In the genomic region with DNA sequence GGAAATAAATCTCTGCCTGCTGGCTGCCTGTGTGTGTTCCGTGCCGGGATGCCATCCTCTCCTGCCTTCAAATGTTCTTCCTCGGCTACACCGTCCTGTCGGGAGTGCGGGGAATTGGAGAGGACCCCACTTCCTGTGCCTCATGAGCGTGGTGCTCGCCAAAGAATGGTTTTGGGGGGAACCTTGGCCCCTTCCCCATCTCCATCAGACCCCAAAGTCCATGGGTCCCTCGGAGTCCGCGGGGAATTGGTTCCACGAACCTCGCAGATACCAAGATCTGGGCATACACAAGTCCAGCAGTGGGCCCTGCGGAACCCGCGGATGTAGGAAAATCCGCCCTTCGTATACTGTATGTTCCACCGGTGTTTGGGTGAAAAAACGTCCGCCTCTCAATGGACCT, we compare ENCODE assay signal across 15 cellular contexts. TPM values are rescaled to one million over a fixed set of nuclear protein-coding genes. Genes with fewer than 3 reads are reported as not detected.
DNase-seq lines count a peak whose midpoint lies in the region; ATAC-seq, FAIRE-seq and TF ChIP-seq lines count a peak whose summit lies in the region.
"Had no signal": no experiment of that assay in that cellular context is flagged by ENCODE, and none has a peak within 500 bp of the region (broad histone marks: within the 10 kb centered on the region; RNA-seq: fewer than 3 reads in every experiment).

No MANE protein-coding gene starts in this region.

- H3K9me3 Mint-ChIP-seq in activated naive CD8-positive, alpha-beta T cell (ENCODE audit: low read depth), result no peaks in the 10 kb centered on the region
- H3K9me3 Mint-ChIP-seq in activated naive CD8-positive, alpha-beta T cell treated with anti-CD3 and anti-CD28 coated beads, Interleukin-2, amount 50 U/mL, for 24 hours, result peaks cover 4% of the 10 kb centered on the region
- H3K9me3 Mint-ChIP-seq in immature natural killer cell, result peaks cover 0 to 2% (median 0%) of the 10 kb centered on the region in 6 donors
- H3K9me3 Mint-ChIP-seq in CD14-positive monocyte, result peaks cover 0 to 4% (median 0%) of the 10 kb centered on the region in 7 donors

- peak overlapping the region; percentile 46 for H3K4me3 Mint-ChIP-seq in activated naive CD8-positive, alpha-beta T cell
- no peak overlapping the region for H3K4me3 Mint-ChIP-seq in activated naive CD8-positive, alpha-beta T cell treated with anti-CD3 and anti-CD28 coated beads, Interleukin-2, amount 50 U/mL, for 24 hours
- H3K4me3 Mint-ChIP-seq in immature natural killer cell (peak overlapping the region in 3 of 5 donors; percentile 6 to 74 (median 64)), CD14-positive monocyte (no peak overlapping the region)

- H3K9ac ChIP-seq in SK-N-MC (ENCODE audit: insufficient read length), result no peak overlapping the region

- no peaks in the 10 kb centered on the region for H3K27me3 Mint-ChIP-seq in activated naive CD8-positive, alpha-beta T cell
- H3K27me3 Mint-ChIP-seq in activated naive CD8-positive, alpha-beta T cell treated with anti-CD3 and anti-CD28 coated beads, Interleukin-2, amount 50 U/mL, for 24 hours, result no peaks in the 10 kb centered on the region
- H3K27me3 Mint-ChIP-seq in immature natural killer cell (ENCODE audit: low read depth in 3 of 3), result peaks cover 9 to 16% (median 14%) of the 10 kb centered on the region in 3 donors
- no peaks in the 10 kb centered on the region for H3K27me3 Mint-ChIP-seq in CD14-positive monocyte (ENCODE audit: low read depth in 3 of 3)

- intact Hi-C loops in spleen (cut with DNase I; ENCODE audit: low total_unique reads), result no loop called here
- intact Hi-C loops in CD14-positive monocyte (cut with micrococcal nuclease), result loop anchor here in 1 of 2 donors (10.0 kb wide), 1 partner anchor 198 kb away; a partner anchor contains a TSS

- 92 to 97% (median 93%) methylated on average over 21 of the region's 21 CpGs for WGBS in spleen, 5 donors

- no peaks in the 10 kb centered on the region for H3K27me3 ChIP-seq in spleen (replicated peaks in 1 of 7)
- H3K27me3 ChIP-seq: foreskin keratinocyte had no signal

- H3K36me3 ChIP-seq in SK-N-MC (ENCODE audit: insufficient read depth, low read length) (no peaks in the 10 kb centered on the region), spleen (peaks cover 0 to 25% (median 5%) of the 10 kb centered on the region in 6 donors)

- TF ChIP-seq CTCF in spleen (IDR thresholded peaks at IDR 0.05 in 8 of 11, conservative IDR thresholded peaks at IDR 0.05 in 3 of 11) (no peak), CD14-positive monocyte (IDR thresholded peaks at IDR 0.05) (no peak)

- no peak for TF ChIP-seq POLR2A in spleen (IDR thresholded peaks at IDR 0.05)

- peaks cover 4% of the 10 kb centered on the region for H3K36me3 Mint-ChIP-seq in activated naive CD8-positive, alpha-beta T cell
- H3K36me3 Mint-ChIP-seq in activated naive CD8-positive, alpha-beta T cell treated with anti-CD3 and anti-CD28 coated beads, Interleukin-2, amount 50 U/mL, for 24 hours (ENCODE audit: low read depth), result peaks cover 12% of the 10 kb centered on the region
- peaks cover 0 to 4% (median 0%) of the 10 kb centered on the region in 3 donors for H3K36me3 Mint-ChIP-seq in immature natural killer cell
- H3K36me3 Mint-ChIP-seq in CD14-positive monocyte, result peaks cover 9 to 21% of the 10 kb centered on the region in 2 donors

- H3K27ac ChIP-seq in SK-N-MC (peak overlapping the region; percentile 98; the same call in 1 of the 2 replicates), spleen (peak overlapping the region in 2 of 8 donors; percentile 97 to 98)
- H3K27ac ChIP-seq: foreskin keratinocyte had no signal

- peaks cover 15 to 82% (median 61%) of the 10 kb centered on the region in 6 donors for H3K4me1 ChIP-seq in spleen

- no peak for FAIRE-seq in GM19239 (lab: Jason Lieb, UNC)
- FAIRE-seq: endometrium had no signal

- H3K4me3 ChIP-seq in SK-N-MC (no peak overlapping the region), spleen (no peak overlapping the region)
- H3K4me3 ChIP-seq: lung had no signal

- peaks cover 46% of the 10 kb centered on the region for H3K4me1 Mint-ChIP-seq in activated naive CD8-positive, alpha-beta T cell (ENCODE audit: low read depth)
- H3K4me1 Mint-ChIP-seq in activated naive CD8-positive, alpha-beta T cell treated with anti-CD3 and anti-CD28 coated beads, Interleukin-2, amount 50 U/mL, for 24 hours, result peaks cover 53% of the 10 kb centered on the region
- peaks cover 53 to 62% of the 10 kb centered on the region in 2 donors for H3K4me1 Mint-ChIP-seq in immature natural killer cell
- H3K4me1 Mint-ChIP-seq in CD14-positive monocyte, result peaks cover 54% of the 10 kb centered on the region

- DNase-seq in activated naive CD8-positive, alpha-beta T cell treated with anti-CD3 and anti-CD28 coated beads, Interleukin-2, amount 50 U/mL, for 24 hours, result no peak
- DNase-seq in SK-N-MC (ENCODE audit: low read depth, low spot score), result no peak
- no peak for DNase-seq in immature natural killer cell
- peak; percentile 77 for DNase-seq in spleen
- no peak for DNase-seq in CD14-positive monocyte (ENCODE audit: low spot score)
- DNase-seq in GM19239 (ENCODE audit: insufficient read length, low spot score), result no peak
- DNase-seq: activated gamma-delta T cell treated with Interleukin-2 at 50 U/mL for 16 hours, caudate nucleus, foreskin keratinocyte, nucleus accumbens, T1000 had no signal

- no peak overlapping the region for H3K27ac Mint-ChIP-seq in activated naive CD8-positive, alpha-beta T cell
- H3K27ac Mint-ChIP-seq in activated naive CD8-positive, alpha-beta T cell treated with anti-CD3 and anti-CD28 coated beads, Interleukin-2, amount 50 U/mL, for 24 hours, result no peak overlapping the region
- H3K27ac Mint-ChIP-seq in immature natural killer cell, result peak overlapping the region in 1 of 6 donors; percentile 24
- peak overlapping the region in 3 of 7 donors; percentile 63 to 77 (median 77) for H3K27ac Mint-ChIP-seq in CD14-positive monocyte

- no peak for ATAC-seq in activated naive CD8-positive, alpha-beta T cell treated with anti-CD3 and anti-CD28 coated beads, Interleukin-2, amount 50 U/mL, for 24 hours
- ATAC-seq in HG03520 (IDR thresholded peaks at IDR 0.05; ENCODE audit: unreplicated experiment), result no peak
- ATAC-seq: foreskin keratinocyte had no signal

- no peaks in the 10 kb centered on the region for H3K9me3 ChIP-seq in SK-N-MC (ENCODE audit: low read depth, low read length)
- H3K9me3 ChIP-seq in spleen, result no peaks in the 10 kb centered on the region

RNA-seq across cellular contexts. Expression of a gene that starts 2.3 kb away (rescaled TPM):
- polyA plus RNA-seq in immature natural killer cell (under 1 TPM in 2 of 3 donors, not detected in 1; 0.08 to 0.18 TPM), spleen (10 to 100 TPM in 1 of 3 donors, 1 to 10 TPM in 2; 4.8 to 10.4 (median 5.3) TPM), CD14-positive monocyte (under 1 TPM; 0.03 to 0.07 TPM)
- 10 to 100 TPM; 12.2 to 23.3 (median 17.8) TPM for total RNA-seq in spleen

RNA-seq across cellular contexts. Expression of a gene that starts 3.0 kb away (rescaled TPM):
- polyA plus RNA-seq in immature natural killer cell, result 10 to 100 TPM; 23.9 to 36.4 (median 31.7) TPM
- total RNA-seq in spleen, result 10 to 100 TPM; 19.7 to 42.5 (median 23.9) TPM
- polyA plus RNA-seq in spleen, result 10 to 100 TPM; 33.3 to 57.8 (median 39.2) TPM
- 10 to 100 TPM; 41.8 to 45.7 TPM for polyA plus RNA-seq in CD14-positive monocyte

RNA-seq across cellular contexts. Expression of a gene that starts 3.8 kb away (rescaled TPM):
- polyA plus RNA-seq in immature natural killer cell (1 to 10 TPM in 2 of 3 donors, under 1 TPM in 1; 0.63 to 1.7 (median 1.0) TPM), spleen (10 to 100 TPM in 1 of 3 donors, 1 to 10 TPM in 2; 5.1 to 11.5 (median 7.8) TPM), CD14-positive monocyte (1 to 10 TPM; 1.2 to 1.6 TPM)
- total RNA-seq in spleen, result 10 to 100 TPM in 5 of 7 donors, 1 to 10 TPM in 2; 7.6 to 17.3 (median 11.4) TPM

RNA-seq across cellular contexts. Expression of a gene that starts 21.3 kb away (rescaled TPM):
- under 1 TPM; 0.59 to 0.78 (median 0.62) TPM for polyA plus RNA-seq in immature natural killer cell
- total RNA-seq in spleen, result 1 to 10 TPM; 4.0 to 10.0 (median 7.1) TPM
- polyA plus RNA-seq in spleen, result 1 to 10 TPM; 3.3 to 7.6 (median 5.6) TPM
- 1 to 10 TPM; 1.5 to 2.4 TPM for polyA plus RNA-seq in CD14-positive monocyte

RNA-seq across cellular contexts. Expression of a gene that starts 22.5 kb away (rescaled TPM):
- polyA plus RNA-seq in immature natural killer cell (under 1 TPM in 2 of 3 donors, not detected in 1; 0.19 to 0.64 TPM), spleen (1 to 10 TPM; 2.8 to 6.9 (median 3.4) TPM), CD14-positive monocyte (under 1 TPM in 1 of 2 donors, not detected in 1; 0.05 TPM)
- 10 to 100 TPM in 2 of 7 donors, 1 to 10 TPM in 4, under 1 TPM in 1; 0.72 to 10.6 (median 6.5) TPM for total RNA-seq in spleen

Comparison
In these comparisons a context has a peak if more than half of its experiments do, and no peak if none do; other contexts are left out.
1. H3K4me3 Mint-ChIP-seq: peak in activated naive CD8-positive, alpha-beta T cell (single experiment) and immature natural killer cell (3 of 5); none in activated naive CD8-positive, alpha-beta T cell treated with anti-CD3 and anti-CD28 coated beads, Interleukin-2, amount 50 U/mL, for 24 hours (single experiment) and CD14-positive monocyte (0 of 2).
2. RNA of a gene that starts 2.3 kb away (polyA plus RNA-seq): 4.8 to 10.4 TPM in spleen; 0.08 to 0.18 TPM in immature natural killer cell and 0.03 to 0.07 TPM in CD14-positive monocyte; every median in the first group is over 4 times any median in the second.